10 cellular contexts compared by ENCODE assay signal in genomic region chr6:227074-227782, GRCh38.
DNase-seq lines count a peak whose midpoint lies in the region; ATAC-seq lines count a peak whose summit lies in the region.
"Had no signal": no experiment of that assay in that cellular context is flagged by ENCODE, and none has a peak within 500 bp of the region (broad histone marks: within the 10 kb centered on the region; RNA-seq: fewer than 3 reads in every experiment).

No MANE protein-coding gene starts in this region.

- H3K4me1 ChIP-seq in effector memory CD4-positive, alpha-beta T cell (ENCODE audit: control insufficient read depth, insufficient read depth, low read length, poor library complexity, severe bottlenecking) = peaks cover 10% of the 10 kb centered on the region
- H3K4me1 ChIP-seq: adrenal gland had no signal

- no peak overlapping the region for H3K27ac ChIP-seq in effector memory CD4-positive, alpha-beta T cell (ENCODE audit: insufficient read depth, low read length, poor library complexity, severe bottlenecking)
- H3K27ac ChIP-seq: adrenal gland had no signal

- H3K27me3 ChIP-seq in effector memory CD4-positive, alpha-beta T cell (replicated peaks; ENCODE audit: control insufficient read depth, insufficient read depth, low read length, poor library complexity, severe bottlenecking) = no peaks in the 10 kb centered on the region
- H3K27me3 ChIP-seq: adrenal gland had no signal

- ATAC-seq in GM21737 (IDR thresholded peaks at IDR 0.05; ENCODE audit: unreplicated experiment) (peak; percentile 26), esophagus mucosa (no peak)

- DNase-seq in NCI-H748 (lab: John Stamatoyannopoulos, UW; ENCODE audit: unreplicated experiment) (peak; percentile 15), NCI-H748 treated with DMSO at 0.1 percent for 48 hours (lab: John Stamatoyannopoulos, UW) (no peak), SK-MEL-5 (ENCODE audit: low read depth, low spot score) (peak; percentile 68), occipital lobe (lab: John Stamatoyannopoulos, UW) (peak; percentile 8), AML-193 (lab: John Stamatoyannopoulos, UW) (no peak)
- no peak for DNase-seq in effector memory CD4-positive, alpha-beta T cell
- DNase-seq: stimulated activated CD4-positive, alpha-beta T cell treated with anti-CD3 and anti-CD28 coated beads, Interleukin-12 subunit alpha, Interleukin-12 subunit beta, amount 100 ng/mL, for 4 hours had no signal

- in situ Hi-C loops in SK-MEL-5 (cut with HindIII; ENCODE audit: low pct_unique_long_range_greater_than_20kb, low sequenced_read_pairs) = no loop called here

- H3K9me3 ChIP-seq in effector memory CD4-positive, alpha-beta T cell (ENCODE audit: control insufficient read depth, low read length) = no peaks in the 10 kb centered on the region
- H3K9me3 ChIP-seq: adrenal gland had no signal

- H3K4me3 ChIP-seq in effector memory CD4-positive, alpha-beta T cell (ENCODE audit: insufficient read depth, low read depth, low read length, poor library complexity, severe bottlenecking) = no peak overlapping the region
- H3K4me3 ChIP-seq: adrenal gland had no signal

- no peaks in the 10 kb centered on the region for H3K36me3 ChIP-seq in effector memory CD4-positive, alpha-beta T cell (ENCODE audit: control insufficient read depth, insufficient read depth, low read length)
- H3K36me3 ChIP-seq: adrenal gland had no signal

Comparison
In these comparisons a context has a peak if more than half of its experiments do, and no peak if none do; other contexts are left out.
1. DNase-seq: peak in NCI-H748 (single experiment), SK-MEL-5 (single experiment) and occipital lobe (single experiment); none in NCI-H748 treated with DMSO at 0.1 percent for 48 hours (single experiment), AML-193 (0 of 2) and effector memory CD4-positive, alpha-beta T cell (0 of 3).